ENCODE assay signal across 11 cellular contexts in genomic region chr9:114163517-114163924, GRCh38. TPM values are rescaled to one million over a fixed set of nuclear protein-coding genes. Genes with fewer than 3 reads are reported as not detected.
DNase-seq lines count a peak whose midpoint lies in the region; ATAC-seq and TF ChIP-seq lines count a peak whose summit lies in the region.
"Had no signal": no experiment of that assay in that cellular context is flagged by ENCODE, and none has a peak within 500 bp of the region (broad histone marks: within the 10 kb centered on the region; RNA-seq: fewer than 3 reads in every experiment).

No MANE protein-coding gene starts in this region.

- no peaks in the 10 kb centered on the region for H3K9me3 Mint-ChIP-seq in osteocyte (ENCODE audit: unreplicated experiment)
- H3K9me3 Mint-ChIP-seq in naive thymus-derived CD8-positive, alpha-beta T cell = peaks cover 0 to 2% (median 0%) of the 10 kb centered on the region in 9 donors

- ATAC-seq in naive thymus-derived CD8-positive, alpha-beta T cell = no peak
- ATAC-seq in HG03135 (IDR thresholded peaks at IDR 0.05; ENCODE audit: unreplicated experiment) = no peak

- POLR2A ChIA-PET in naive thymus-derived CD8-positive, alpha-beta T cell (lab: Charles Lee) = no interaction called here

- TF ChIP-seq CTCF in fibroblast of villous mesenchyme (IDR thresholded peaks at IDR 0.05; ENCODE audit: insufficient read depth, low read depth, low read length) (no peak), osteocyte (IDR thresholded peaks at IDR 0.05) (no peak)

- H3K36me3 Mint-ChIP-seq in osteocyte (ENCODE audit: unreplicated experiment) = peaks cover 7% of the 10 kb centered on the region
- H3K36me3 Mint-ChIP-seq in naive thymus-derived CD8-positive, alpha-beta T cell = no peaks in the 10 kb centered on the region

- H3K27me3 Mint-ChIP-seq in osteocyte (ENCODE audit: unreplicated experiment) = no peaks in the 10 kb centered on the region
- peaks cover 0 to 23% (median 4%) of the 10 kb centered on the region in 5 donors for H3K27me3 Mint-ChIP-seq in naive thymus-derived CD8-positive, alpha-beta T cell

- peak overlapping the region; percentile 5 for H3K4me3 ChIP-seq in fibroblast of villous mesenchyme (ENCODE audit: low read depth, low read length)

- H3K4me3 Mint-ChIP-seq in osteocyte (ENCODE audit: unreplicated experiment) = no peak overlapping the region
- no peak overlapping the region for H3K4me3 Mint-ChIP-seq in naive thymus-derived CD8-positive, alpha-beta T cell

- DNase-seq in DMS 273 (lab: John Stamatoyannopoulos, UW; ENCODE audit: unreplicated experiment) (peak; percentile 75), RPMI7951 (ENCODE audit: low read depth) (peak; percentile 90), fibroblast of villous mesenchyme (ENCODE audit: low read depth) (peak; percentile 73), osteocyte (ENCODE audit: extremely low spot score, unreplicated experiment) (no peak), globus pallidus (ENCODE audit: low spot score) (no peak)
- DNase-seq in stimulated activated CD4-positive, alpha-beta T cell treated with anti-CD3 and anti-CD28 coated beads, Interleukin-15, amount 100 ng/mL, for 24 hours = no peak
- no peak for DNase-seq in naive thymus-derived CD8-positive, alpha-beta T cell
- DNase-seq: caudate nucleus, GF-D8, T-helper 9 cell had no signal

- peaks cover 55% of the 10 kb centered on the region for H3K4me1 Mint-ChIP-seq in osteocyte (ENCODE audit: unreplicated experiment)
- H3K4me1 Mint-ChIP-seq in naive thymus-derived CD8-positive, alpha-beta T cell = no peaks in the 10 kb centered on the region

- H3K27ac Mint-ChIP-seq in osteocyte (ENCODE audit: unreplicated experiment) = peak overlapping the region; percentile 77
- peak overlapping the region in 1 of 10 donors; percentile 9 for H3K27ac Mint-ChIP-seq in naive thymus-derived CD8-positive, alpha-beta T cell

RNA-seq across cellular contexts. Expression of gene COL27A1, which starts 8.2 kb away (rescaled TPM):
- 2.8 and 4.7 TPM in 2 replicates for total RNA-seq in RPMI7951 (2014; rRNA removed; shearing (Covaris generic))
- 22.9 and 23.3 TPM in 2 replicates for total RNA-seq in fibroblast of villous mesenchyme
- total RNA-seq in osteocyte = 44.4 and 44.8 TPM in 2 replicates
- 1 to 10 TPM; 1.4 to 1.7 TPM for total RNA-seq in naive thymus-derived CD8-positive, alpha-beta T cell
- polyA plus RNA-seq in naive thymus-derived CD8-positive, alpha-beta T cell = under 1 TPM in 1 of 3 donors, not detected in 2; 0.14 TPM

Comparison
In these comparisons a context has a peak if more than half of its experiments do, and no peak if none do; other contexts are left out.
1. DNase-seq: peak in DMS 273 (single experiment), RPMI7951 (single experiment) and fibroblast of villous mesenchyme (single experiment); none in osteocyte (single experiment), stimulated activated CD4-positive, alpha-beta T cell treated with anti-CD3 and anti-CD28 coated beads, Interleukin-15, amount 100 ng/mL, for 24 hours (single experiment), naive thymus-derived CD8-positive, alpha-beta T cell (0 of 10) and globus pallidus (single experiment).